14 cellular contexts compared by ENCODE assay signal in the genomic region with DNA sequence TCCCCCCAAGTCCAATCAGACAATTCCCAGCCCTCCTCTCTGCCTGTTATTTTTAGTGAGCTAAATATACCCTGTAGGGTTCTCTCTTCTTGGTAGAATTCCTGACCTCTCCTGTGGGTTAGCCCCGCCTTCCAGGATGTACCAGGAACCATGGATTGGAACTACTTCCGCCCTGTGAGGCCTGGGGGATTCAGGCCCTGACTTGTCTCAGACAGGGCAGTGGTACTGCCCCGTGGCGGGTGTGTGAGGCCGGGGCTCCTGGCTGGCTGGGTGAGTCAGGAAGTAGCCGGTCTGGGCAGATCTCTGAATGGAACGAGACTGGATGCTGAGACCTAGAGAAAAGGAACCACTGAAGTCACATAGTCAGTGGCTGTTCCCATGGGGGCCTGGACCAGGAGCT. TPM values are rescaled to one million over a fixed set of nuclear protein-coding genes. Genes with fewer than 3 reads are reported as not detected.
A peak's percentile ranks its signal among the peaks of the same experiment; 100 is the strongest.
DNase-seq lines count a peak whose midpoint lies in the region; ATAC-seq and TF ChIP-seq lines count a peak whose summit lies in the region.
"Had no signal": no experiment of that assay in that cellular context is flagged by ENCODE, and none has a peak within 500 bp of the region (broad histone marks: within the 10 kb centered on the region; RNA-seq: fewer than 3 reads in every experiment).

No MANE protein-coding gene starts in this region.

- TF ChIP-seq CTCF in HCT116 (IDR thresholded peaks at IDR 0.05 in 2 of 3, conservative IDR thresholded peaks at IDR 0.05 in 1 of 3; ENCODE audit: borderline replicate concordance in 1 of 3, insufficient read depth in 1 of 3, low read depth in 2 of 3, low read length in 2 of 3): no peak
- TF ChIP-seq CTCF in epithelial cell of esophagus (IDR thresholded peaks at IDR 0.05; ENCODE audit: insufficient read depth, low read depth, low read length, missing control alignments): no peak

- peaks cover 0 to 5% (median 0%) of the 10 kb centered on the region in 11 donors for H3K9me3 Mint-ChIP-seq in naive thymus-derived CD4-positive, alpha-beta T cell
- H3K9me3 Mint-ChIP-seq: nephron, type B pancreatic cell had no signal

- H4K20me1 ChIP-seq in HCT116 (ENCODE audit: insufficient read depth): no peaks in the 10 kb centered on the region

- peak overlapping the region; percentile 32 for H3K4me2 ChIP-seq in HCT116 (ENCODE audit: low read length)

- CTCF ChIA-PET in HCT116 (lab: Charles Lee): no interaction called here
- CTCF ChIA-PET in naive thymus-derived CD4-positive, alpha-beta T cell (lab: Charles Lee): no interaction called here

- no peaks in the 10 kb centered on the region for H3K27me3 ChIP-seq in HCT116 (ENCODE audit: insufficient read depth, low read length)
- H3K27me3 ChIP-seq in naive thymus-derived CD4-positive, alpha-beta T cell (ENCODE audit: control insufficient read depth in 2 of 2, insufficient read depth in 2 of 2, low read length in 2 of 2): no peaks in the 10 kb centered on the region

- no peak overlapping the region for H3K4me3 ChIP-seq in HCT116 (replicated peaks in 1 of 2; ENCODE audit: low read depth in 1 of 2, low read length in 2 of 2)
- no peak overlapping the region for H3K4me3 ChIP-seq in epithelial cell of esophagus (ENCODE audit: low read length)
- no peak overlapping the region for H3K4me3 ChIP-seq in naive thymus-derived CD4-positive, alpha-beta T cell (ENCODE audit: low read length)

- no peak overlapping the region for H3K27ac ChIP-seq in HCT116 (ENCODE audit: low read depth, low read length)
- H3K27ac ChIP-seq in naive thymus-derived CD4-positive, alpha-beta T cell (ENCODE audit: low read depth, low read length): no peak overlapping the region

- H3K36me3 Mint-ChIP-seq in naive thymus-derived CD4-positive, alpha-beta T cell: no peaks in the 10 kb centered on the region
- H3K36me3 Mint-ChIP-seq: type B pancreatic cell had no signal

- RAD21 ChIA-PET in HCT116 (lab: Charles Lee; ENCODE audit: low non-redundant PET in 1 of 2, low total read pairs in 2 of 2, uncharacterized antibody in 2 of 2, unreplicated experiment in 2 of 2): no interaction called here

- no peak for TF ChIP-seq POLR2A in HCT116 (IDR thresholded peaks at IDR 0.05; ENCODE audit: borderline replicate concordance, extremely low read depth, insufficient read depth, insufficient read length)

- no peak overlapping the region for H2AFZ ChIP-seq in HCT116 (ENCODE audit: low read depth, low read length, poor library complexity, severe bottlenecking)

- H3K4me1 Mint-ChIP-seq in naive thymus-derived CD4-positive, alpha-beta T cell: no peaks in the 10 kb centered on the region

- ATAC-seq in HCT116 (no peak), HG03039 (IDR thresholded peaks at IDR 0.05; ENCODE audit: unreplicated experiment) (no peak), HG02588 (IDR thresholded peaks at IDR 0.05; ENCODE audit: unreplicated experiment) (no peak), HG03095 (IDR thresholded peaks at IDR 0.05; ENCODE audit: unreplicated experiment) (no peak)
- no peak for ATAC-seq in naive thymus-derived CD4-positive, alpha-beta T cell

- H3K36me3 ChIP-seq in HCT116 (ENCODE audit: control insufficient read depth in 1 of 2, insufficient read depth in 2 of 2, low read length in 2 of 2): no peaks in the 10 kb centered on the region
- H3K36me3 ChIP-seq in naive thymus-derived CD4-positive, alpha-beta T cell (ENCODE audit: control insufficient read depth in 2 of 3, insufficient read depth in 3 of 3, low read length in 3 of 3): no peaks in the 10 kb centered on the region

- H3K4me1 ChIP-seq in HCT116 (ENCODE audit: control insufficient read depth in 1 of 2, insufficient read depth in 2 of 2, low read length in 2 of 2): peaks cover 0 to 21% of the 10 kb centered on the region in 2 experiments; a peak in 3 of 4 replicates
- H3K4me1 ChIP-seq in naive thymus-derived CD4-positive, alpha-beta T cell (ENCODE audit: control insufficient read depth in 2 of 2, insufficient read depth in 2 of 2, low read length in 2 of 2): no peaks in the 10 kb centered on the region

- no peaks in the 10 kb centered on the region for H3K9me3 ChIP-seq in HCT116 (ENCODE audit: control insufficient read depth in 1 of 2, insufficient read depth in 1 of 2, low read depth in 1 of 2, low read length in 2 of 2)
- no peaks in the 10 kb centered on the region for H3K9me3 ChIP-seq in naive thymus-derived CD4-positive, alpha-beta T cell (ENCODE audit: control insufficient read depth in 2 of 3, low read length in 3 of 3)

- DNase-seq in HCT116 (ENCODE audit: low read depth, low spot score) (no peak), epithelial cell of esophagus (ENCODE audit: low read depth) (peak; percentile 95), left kidney (ENCODE audit: low read depth, low spot score) (peak; percentile 27), renal cortical epithelial cell (ENCODE audit: low read depth) (peak; percentile 11)
- DNase-seq in naive thymus-derived CD4-positive, alpha-beta T cell: no peak
- DNase-seq: activated CD4-positive, alpha-beta T cell treated with anti-CD3 and anti-CD28 coated beads, Interleukin-2, amount 50 U/mL, for 48 hours; erythroblast; NCI-H1436; NCI-H526 had no signal

- H3K79me2 ChIP-seq in HCT116 (ENCODE audit: insufficient read depth, low read length): no peaks in the 10 kb centered on the region

- no peak overlapping the region for H3K4me3 Mint-ChIP-seq in naive thymus-derived CD4-positive, alpha-beta T cell
- H3K4me3 Mint-ChIP-seq: nephron, type B pancreatic cell had no signal

- H3K9me2 ChIP-seq in HCT116 (ENCODE audit: insufficient read depth): no peaks in the 10 kb centered on the region

- no peak overlapping the region for H3K27ac Mint-ChIP-seq in naive thymus-derived CD4-positive, alpha-beta T cell
- H3K27ac Mint-ChIP-seq: nephron, type B pancreatic cell had no signal

- no TSS peak for BruUV-seq in HCT116 (replicated peaks; lab: Mats Ljungman, UMichigan)

- no peaks in the 10 kb centered on the region for H3K27me3 Mint-ChIP-seq in naive thymus-derived CD4-positive, alpha-beta T cell

- TF ChIP-seq RAD21 in HCT116 (IDR thresholded peaks at IDR 0.05; ENCODE audit: low read depth): no peak

- no peak overlapping the region for H3K9ac ChIP-seq in HCT116 (ENCODE audit: low read length)

- POLR2A ChIA-PET in HCT116 (lab: Charles Lee): no interaction called here
- POLR2A ChIA-PET in naive thymus-derived CD4-positive, alpha-beta T cell (lab: Charles Lee): no interaction called here

- intact Hi-C loops in HCT116 (cut with micrococcal nuclease): no loop called here
- intact Hi-C loops in naive thymus-derived CD4-positive, alpha-beta T cell (cut with micrococcal nuclease): no loop called here

TF ChIP-seq in HCT116, 20 proteins besides CTCF, POLR2A, EP300 and RAD21 (continues in another document):
- no peak for TF ChIP-seq EZH2 (IDR thresholded peaks at IDR 0.05)
- TF ChIP-seq, protein P1, sequence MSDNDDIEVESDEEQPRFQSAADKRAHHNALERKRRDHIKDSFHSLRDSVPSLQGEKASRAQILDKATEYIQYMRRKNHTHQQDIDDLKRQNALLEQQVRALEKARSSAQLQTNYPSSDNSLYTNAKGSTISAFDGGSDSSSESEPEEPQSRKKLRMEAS (IDR thresholded peaks at IDR 0.05): no peak
- no peak for TF ChIP-seq TCF7L2 (IDR thresholded peaks at IDR 0.05; ENCODE audit: borderline replicate concordance, extremely low read depth, insufficient read depth, insufficient read length)
- TF ChIP-seq ZNF274 (IDR thresholded peaks at IDR 0.05; ENCODE audit: low read depth, low read length): no peak
- TF ChIP-seq FOSL1 (IDR thresholded peaks at IDR 0.05; ENCODE audit: low read depth): no peak
- TF ChIP-seq JUND (IDR thresholded peaks at IDR 0.05): no peak
- no peak for TF ChIP-seq CEBPB (IDR thresholded peaks at IDR 0.05; ENCODE audit: low read depth)
- no peak for TF ChIP-seq EZH2phosphoT487 (IDR thresholded peaks at IDR 0.05; ENCODE audit: borderline replicate concordance)
- TF ChIP-seq ZFX (IDR thresholded peaks at IDR 0.05): no peak
- TF ChIP-seq, protein P2, sequence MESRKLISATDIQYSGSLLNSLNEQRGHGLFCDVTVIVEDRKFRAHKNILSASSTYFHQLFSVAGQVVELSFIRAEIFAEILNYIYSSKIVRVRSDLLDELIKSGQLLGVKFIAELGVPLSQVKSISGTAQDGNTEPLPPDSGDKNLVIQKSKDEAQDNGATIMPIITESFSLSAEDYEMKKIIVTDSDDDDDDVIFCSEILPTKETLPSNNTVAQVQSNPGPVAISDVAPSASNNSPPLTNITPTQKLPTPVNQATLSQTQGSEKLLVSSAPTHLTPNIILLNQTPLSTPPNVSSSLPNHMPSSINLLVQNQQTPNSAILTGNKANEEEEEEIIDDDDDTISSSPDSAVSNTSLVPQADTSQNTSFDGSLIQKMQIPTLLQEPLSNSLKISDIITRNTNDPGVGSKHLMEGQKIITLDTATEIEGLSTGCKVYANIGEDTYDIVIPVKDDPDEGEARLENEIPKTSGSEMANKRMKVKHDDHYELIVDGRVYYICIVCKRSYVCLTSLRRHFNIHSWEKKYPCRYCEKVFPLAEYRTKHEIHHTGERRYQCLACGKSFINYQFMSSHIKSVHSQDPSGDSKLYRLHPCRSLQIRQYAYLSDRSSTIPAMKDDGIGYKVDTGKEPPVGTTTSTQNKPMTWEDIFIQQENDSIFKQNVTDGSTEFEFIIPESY (IDR thresholded peaks at IDR 0.05; ENCODE audit: extremely low read depth, insufficient replicate concordance, low read length): no peak
- TF ChIP-seq SRF (IDR thresholded peaks at IDR 0.05; ENCODE audit: low read depth): no peak
- TF ChIP-seq YY1 (IDR thresholded peaks at IDR 0.05; ENCODE audit: extremely low read depth, insufficient replicate concordance, low read depth, low read length): no peak
- TF ChIP-seq POLR2AphosphoS5 (IDR thresholded peaks at IDR 0.05; ENCODE audit: low read depth, low read length): no peak
- TF ChIP-seq CBX3 (IDR thresholded peaks at IDR 0.05; ENCODE audit: low read depth): no peak
- TF ChIP-seq SP1 (IDR thresholded peaks at IDR 0.05; ENCODE audit: low read depth): no peak
- TF ChIP-seq ELF1 (IDR thresholded peaks at IDR 0.05; ENCODE audit: borderline replicate concordance, low read depth): no peak

RNA-seq across cellular contexts. Expression of a gene that starts 50.5 kb away (rescaled TPM):
- 0.89 TPM for total RNA-seq in HCT116 (2021; ENCODE audit: unreplicated experiment)
- polyA plus RNA-seq in HCT116 (2012): 1.4 and 2.4 TPM in 2 replicates
- 10.2 and 20.1 TPM in 2 replicates for total RNA-seq in renal cortical epithelial cell
- total RNA-seq in naive thymus-derived CD4-positive, alpha-beta T cell: 10 to 100 TPM in 1 of 5 experiments, 1 to 10 TPM in 1, under 1 TPM in 3; 0.14 to 28.2 (median 0.32) TPM
- not detected for polyA plus RNA-seq in naive thymus-derived CD4-positive, alpha-beta T cell

Comparison
In these comparisons a context has a peak if more than half of its experiments do, and no peak if none do; other contexts are left out.
1. DNase-seq: peak in epithelial cell of esophagus (single experiment), left kidney (single experiment) and renal cortical epithelial cell (single experiment); none in HCT116 (single experiment) and naive thymus-derived CD4-positive, alpha-beta T cell (0 of 9).